Comparison of ENCODE assay signal across 8 cellular contexts in genomic region chr1:246564839-246565750, GRCh38. TPM values are rescaled to one million over a fixed set of nuclear protein-coding genes. Genes with fewer than 3 reads are reported as not detected.
DNase-seq lines count a peak whose midpoint lies in the region; ATAC-seq and TF ChIP-seq lines count a peak whose summit lies in the region.

No MANE protein-coding gene starts in this region.

- peaks cover 6% of the 10 kb centered on the region; the same call in 1 of the 2 replicates for H3K36me3 ChIP-seq in PC-3 (ENCODE audit: low read depth, low read length)
- H3K36me3 ChIP-seq in endodermal cell (ENCODE audit: control insufficient read depth, insufficient read depth, low read length): peaks cover 26% of the 10 kb centered on the region
- H3K36me3 ChIP-seq in ovary: no peaks in the 10 kb centered on the region

- H3K4me3 ChIP-seq in PC-3 (ENCODE audit: low read length) (peak overlapping the region; percentile 88), endodermal cell (ENCODE audit: low read length) (peak overlapping the region; percentile 97), ovary (peak overlapping the region; percentile 63)

- CTCF ChIA-PET in PC-3 (lab: Charles Lee): interaction anchor here (0.7 kb wide), 1 partner anchor 159 kb away, joined by 4 read pairs; the partner anchor contains the start of gene SCCPDH

- peaks cover 14% of the 10 kb centered on the region; the same call in 1 of the 2 replicates for H4K20me1 ChIP-seq in PC-3 (ENCODE audit: low read length)

- no peaks in the 10 kb centered on the region for H3K9me3 Mint-ChIP-seq in endodermal cell

- H3K79me2 ChIP-seq in PC-3 (ENCODE audit: low read length): peaks cover 86% of the 10 kb centered on the region

- H3K27me3 ChIP-seq in PC-3 (ENCODE audit: low read length): no peaks in the 10 kb centered on the region
- H3K27me3 ChIP-seq in endodermal cell (ENCODE audit: control insufficient read depth, insufficient read depth, low read length, poor library complexity, severe bottlenecking): no peaks in the 10 kb centered on the region
- H3K27me3 ChIP-seq in ovary: no peaks in the 10 kb centered on the region

- no peak for TF ChIP-seq POLR2A in ovary (IDR thresholded peaks at IDR 0.05)

- peaks cover 19% of the 10 kb centered on the region for H3K36me3 Mint-ChIP-seq in endodermal cell (ENCODE audit: low read depth)

- TF ChIP-seq CTCF in PC-3 (conservative IDR thresholded peaks at IDR 0.05; ENCODE audit: low read depth, low read length): no peak
- TF ChIP-seq CTCF in endodermal cell (conservative IDR thresholded peaks at IDR 0.05): no peak
- no peak for TF ChIP-seq CTCF in ovary (IDR thresholded peaks at IDR 0.05)
- TF ChIP-seq CTCF in omental fat pad (IDR thresholded peaks at IDR 0.05): no peak

- H3K9me3 ChIP-seq in PC-3 (ENCODE audit: low read length) (no peaks in the 10 kb centered on the region), endodermal cell (ENCODE audit: control insufficient read depth, low read length) (no peaks in the 10 kb centered on the region), ovary (no peaks in the 10 kb centered on the region)

- DNase-seq in ELR (ENCODE audit: low read depth) (peak; percentile 34), PC-3 (peak; percentile 45), endodermal cell (peak; percentile 52), ovary (peak in 1 of 5 donors; percentile 41), NCI-H1417 treated with DMSO at 0.1 percent for 48 hours (lab: John Stamatoyannopoulos, UW) (no peak), putamen (ENCODE audit: low spot score) (no peak), omental fat pad (ENCODE audit: low spot score) (no peak)

- peak overlapping the region; percentile 94 for H3K4me2 ChIP-seq in PC-3 (ENCODE audit: low read length)

- TF ChIP-seq EP300 in ovary (IDR thresholded peaks at IDR 0.05): no peak

- intact Hi-C loops in PC-3 (cut with micrococcal nuclease): loop anchor here (10.0 kb wide), 1 partner anchor 190 kb away; no protein-coding TSS in a partner anchor
- intact Hi-C loops in ovary (cut with DNase I): loop anchor here in 3 of 4 donors (5.0 to 10.0 kb wide), 3 partner anchors 130 to 1730 kb away; partner anchors contain the start of gene COX20 (in 1 of the 3)

- no peaks in the 10 kb centered on the region for H3F3A ChIP-seq in PC-3 (ENCODE audit: low read length, unreplicated experiment)

- peak overlapping the region; percentile 89 for H3K9ac ChIP-seq in PC-3 (ENCODE audit: low read length)
- peak overlapping the region; percentile 90 for H3K9ac ChIP-seq in endodermal cell (ENCODE audit: extremely low read depth, low read length, poor library complexity, severe bottlenecking)

- peak overlapping the region; percentile 65 for H3K27ac ChIP-seq in PC-3 (ENCODE audit: low read length)
- peak overlapping the region; percentile 69 for H3K27ac ChIP-seq in endodermal cell (ENCODE audit: low read depth, low read length)
- peak overlapping the region; percentile 50 to 60 for H3K27ac ChIP-seq in ovary

- no peaks in the 10 kb centered on the region for H3K27me3 Mint-ChIP-seq in endodermal cell (ENCODE audit: insufficient read depth)

- peak overlapping the region; percentile 73; the same call in 1 of the 2 replicates for H2AFZ ChIP-seq in PC-3 (ENCODE audit: low read length)

- POLR2A ChIA-PET in PC-3 (lab: Charles Lee; ENCODE audit: unreplicated experiment): no interaction called here

- H3K27ac Mint-ChIP-seq in endodermal cell: peak overlapping the region; percentile 99

- H3K4me3 Mint-ChIP-seq in endodermal cell: peak overlapping the region; percentile 98

- H3K4me1 Mint-ChIP-seq in endodermal cell: peaks cover 18% of the 10 kb centered on the region

- WGBS in endodermal cell (ENCODE audit: insufficient coverage in 1 of 2, insufficient read length in 1 of 2), 2 experiments: 49 to 59% methylated on average over 27 to 33 of the region's 33 CpGs
- WGBS in ovary, 3 donors: 15 to 29% (median 19%) methylated on average over 33 of the region's 33 CpGs

- no TSS peak for BruUV-seq in PC-3 (replicated peaks; lab: Mats Ljungman, UMichigan)

- ATAC-seq in PC-3 (no peak), GM18870 (IDR thresholded peaks at IDR 0.05; ENCODE audit: unreplicated experiment) (no peak), omental fat pad (ENCODE audit: low FRiP score) (no peak)

- no peaks in the 10 kb centered on the region for H3K9me2 ChIP-seq in PC-3 (replicated peaks; ENCODE audit: low read length)

- H3K4me1 ChIP-seq in PC-3 (ENCODE audit: insufficient read depth, low read length) (peaks cover 28% of the 10 kb centered on the region), endodermal cell (ENCODE audit: control insufficient read depth, insufficient read depth, low read length) (no peaks in the 10 kb centered on the region), ovary (ENCODE audit: insufficient read depth) (peaks cover 7% of the 10 kb centered on the region)

RNA-seq across cellular contexts. Expression of gene TFB2M, which starts 1.0 kb away (rescaled TPM):
- total RNA-seq in PC-3 (2014; rRNA removed): 30.7 and 47.0 TPM in 2 replicates
- 10 to 100 TPM; 13.2 to 13.7 TPM for total RNA-seq in endodermal cell
- 14.2 TPM for polyA plus RNA-seq in endodermal cell (2013, experiment 1 of 2)
- polyA plus RNA-seq in endodermal cell (2013, experiment 2 of 2): 14.4 TPM
- 1 to 10 TPM; 7.1 to 9.8 (median 9.0) TPM for total RNA-seq in ovary
- polyA plus RNA-seq in ovary: 1 to 10 TPM; 7.6 to 9.4 TPM
- total RNA-seq in omental fat pad: 10 to 100 TPM in 2 of 4 donors, 1 to 10 TPM in 2; 7.7 to 22.8 (median 10.7) TPM

RNA-seq across cellular contexts. Expression of gene CNST, which starts 1.2 kb away (rescaled TPM):
- total RNA-seq in PC-3 (2014; rRNA removed) (13.5 and 15.0 TPM in 2 replicates), endodermal cell (10 to 100 TPM; 14.7 to 20.3 TPM), ovary (10 to 100 TPM; 16.0 to 31.2 (median 23.5) TPM), omental fat pad (10 to 100 TPM; 23.0 to 35.3 (median 33.4) TPM)
- polyA plus RNA-seq in endodermal cell (2013, experiment 1 of 2): 11.6 TPM
- 12.0 TPM for polyA plus RNA-seq in endodermal cell (2013, experiment 2 of 2)
- 10 to 100 TPM in 1 of 2 donors, 1 to 10 TPM in 1; 8.7 to 17.3 TPM for polyA plus RNA-seq in ovary

RNA-seq across cellular contexts. Expression of gene SMYD3, which starts 58.0 kb away (rescaled TPM):
- total RNA-seq in PC-3 (2014; rRNA removed): 33.0 and 40.3 TPM in 2 replicates
- total RNA-seq in endodermal cell: 10 to 100 TPM; 32.3 to 45.8 TPM
- polyA plus RNA-seq in endodermal cell (2013, experiment 1 of 2): 54.2 TPM
- 60.3 TPM for polyA plus RNA-seq in endodermal cell (2013, experiment 2 of 2)
- total RNA-seq in ovary: 10 to 100 TPM; 10.8 to 19.2 (median 13.7) TPM
- polyA plus RNA-seq in ovary: 10 to 100 TPM; 13.1 to 24.0 TPM
- total RNA-seq in omental fat pad: 10 to 100 TPM in 3 of 4 donors, 1 to 10 TPM in 1; 7.6 to 26.3 (median 13.4) TPM

Comparison
In these comparisons a context has a peak if more than half of its experiments do, and no peak if none do; other contexts are left out.
1. DNase-seq: peak in ELR (single experiment), PC-3 (single experiment) and endodermal cell (single experiment); none in NCI-H1417 treated with DMSO at 0.1 percent for 48 hours (single experiment), putamen (single experiment) and omental fat pad (single experiment).
2. Peak in every context shown above with its lines, with median percentiles within 50 percentile points of each other: H3K27ac ChIP-seq and H3K4me3 ChIP-seq.